ENCODE assay signal across 18 cellular contexts in genomic region chr16:86609115-86609514, GRCh38. TPM values are rescaled to one million over a fixed set of nuclear protein-coding genes. Genes with fewer than 3 reads are reported as not detected.
A peak's percentile ranks its signal among the peaks of the same experiment; 100 is the strongest.
DNase-seq lines count a peak whose midpoint lies in the region; ATAC-seq and TF ChIP-seq lines count a peak whose summit lies in the region.
"Had no signal": no experiment of that assay in that cellular context is flagged by ENCODE, and none has a peak within 500 bp of the region (broad histone marks: within the 10 kb centered on the region; RNA-seq: fewer than 3 reads in every experiment).

No MANE protein-coding gene starts in this region.

- no TSS peak for BruUV-seq in A673 (replicated peaks; lab: Mats Ljungman, UMichigan)

- H3K9me3 ChIP-seq in A673 (ENCODE audit: low read depth, low read length, poor library complexity, severe bottlenecking) (no peaks in the 10 kb centered on the region), ascending aorta (no peaks in the 10 kb centered on the region)
- H3K9me3 ChIP-seq: esophagus squamous epithelium, ovary had no signal

- POLR2A ChIA-PET in A673 (lab: Charles Lee; ENCODE audit: low non-redundant PET) = no interaction called here

- H3K4me3 ChIP-seq in A673 (ENCODE audit: low read depth, low read length, poor library complexity, severe bottlenecking) = no peak overlapping the region
- peak overlapping the region in 1 of 2 donors; percentile 2 for H3K4me3 ChIP-seq in ascending aorta
- H3K4me3 ChIP-seq: esophagus squamous epithelium, ovary had no signal

- intact Hi-C loops in A673 (cut with micrococcal nuclease; ENCODE audit: unreplicated experiment) (no loop called here), ascending aorta (cut with DNase I) (loop anchor here (2.0 kb wide), 1 partner anchor 24 kb away; no protein-coding TSS in a partner anchor), left ventricle myocardium superior (cut with micrococcal nuclease) (no loop called here)
- intact Hi-C loops in activated T-helper 1 cell treated with anti-CD3 and anti-CD28 coated beads, Interleukin-12 subunit alpha, Interleukin-12 subunit beta, Interleukin-2, Interleukin-4 antibody, amounts not matched to agents 30 ng/mL and 10 ng/mL and 1 ng/mL, durations not matched to agents 14 hours and 24 hours and 36 hours (cut with micrococcal nuclease) = no loop called here

- H3K4me1 Mint-ChIP-seq in activated T-helper 1 cell treated with anti-CD3 and anti-CD28 coated beads, Interleukin-12 subunit alpha, Interleukin-12 subunit beta, Interleukin-2, Interleukin-4 antibody, amounts not matched to agents 30 ng/mL and 10 ng/mL and 1 ng/mL, durations not matched to agents 14 hours and 24 hours and 36 hours (ENCODE audit: low read depth) = peaks cover 12% of the 10 kb centered on the region

- CTCF ChIA-PET in A673 (lab: Charles Lee) = no interaction called here

- ATAC-seq in left ventricle myocardium superior (no peak), GM19463 (IDR thresholded peaks at IDR 0.05; ENCODE audit: unreplicated experiment) (no peak)

- H3K27me3 ChIP-seq in A673 (replicated peaks; ENCODE audit: insufficient read depth, low read depth, low read length, poor library complexity) = no peaks in the 10 kb centered on the region
- no peaks in the 10 kb centered on the region for H3K27me3 ChIP-seq in ascending aorta
- H3K27me3 ChIP-seq: ovary had no signal

- H3K27ac ChIP-seq in A673 (ENCODE audit: low read depth, low read length, poor library complexity, severe bottlenecking) (no peak overlapping the region), ascending aorta (peak overlapping the region; percentile 92 to 94)
- H3K27ac ChIP-seq: C4-2B, KMS-11, ovary had no signal

- DNase-seq in A673 (ENCODE audit: low spot score) = peak; percentile 20
- peak; percentile 96 for DNase-seq in HCEC 1CT
- no peak for DNase-seq in ascending aorta (ENCODE audit: low spot score in 2 of 2)
- peak; percentile 85 for DNase-seq in iris pigment epithelial cell (ENCODE audit: low read depth)
- no peak for DNase-seq in activated T-helper 1 cell treated with anti-CD3 and anti-CD28 coated beads, Interleukin-12 subunit alpha, Interleukin-12 subunit beta, Interleukin-2, Interleukin-4 antibody, amounts not matched to agents 30 ng/mL and 10 ng/mL and 1 ng/mL, durations not matched to agents 14 hours and 24 hours and 36 hours (ENCODE audit: low spot score)
- DNase-seq in cortex of kidney (lab: John Stamatoyannopoulos, UW) = no peak
- no peak for DNase-seq in left ventricle myocardium superior
- DNase-seq: amygdala; esophagus squamous epithelium; H7; left cardiac atrium; NCI-H2107; ovary; stimulated activated CD4-positive, alpha-beta T cell treated with anti-CD3 and anti-CD28 coated beads, Interleukin-4, amount 100 ng/mL, for 24 hours had no signal

- H3K27me3 Mint-ChIP-seq in activated T-helper 1 cell treated with anti-CD3 and anti-CD28 coated beads, Interleukin-12 subunit alpha, Interleukin-12 subunit beta, Interleukin-2, Interleukin-4 antibody, amounts not matched to agents 30 ng/mL and 10 ng/mL and 1 ng/mL, durations not matched to agents 14 hours and 24 hours and 36 hours (ENCODE audit: insufficient read depth) = peaks cover 6% of the 10 kb centered on the region

- H3K36me3 ChIP-seq in A673 (ENCODE audit: insufficient read depth, low read length, poor library complexity, severe bottlenecking) = no peaks in the 10 kb centered on the region
- H3K36me3 ChIP-seq in ascending aorta = no peaks in the 10 kb centered on the region
- H3K36me3 ChIP-seq: esophagus squamous epithelium, ovary had no signal

- no peak overlapping the region for H3K4me3 Mint-ChIP-seq in activated T-helper 1 cell treated with anti-CD3 and anti-CD28 coated beads, Interleukin-12 subunit alpha, Interleukin-12 subunit beta, Interleukin-2, Interleukin-4 antibody, amounts not matched to agents 30 ng/mL and 10 ng/mL and 1 ng/mL, durations not matched to agents 14 hours and 24 hours and 36 hours

- TF ChIP-seq CTCF in A673 (conservative IDR thresholded peaks at IDR 0.05; ENCODE audit: low read depth, low read length) (no peak), ascending aorta (IDR thresholded peaks at IDR 0.05) (no peak)

- no peaks in the 10 kb centered on the region for H3K36me3 Mint-ChIP-seq in activated T-helper 1 cell treated with anti-CD3 and anti-CD28 coated beads, Interleukin-12 subunit alpha, Interleukin-12 subunit beta, Interleukin-2, Interleukin-4 antibody, amounts not matched to agents 30 ng/mL and 10 ng/mL and 1 ng/mL, durations not matched to agents 14 hours and 24 hours and 36 hours (ENCODE audit: low read depth)

- H3K9me3 Mint-ChIP-seq in activated T-helper 1 cell treated with anti-CD3 and anti-CD28 coated beads, Interleukin-12 subunit alpha, Interleukin-12 subunit beta, Interleukin-2, Interleukin-4 antibody, amounts not matched to agents 30 ng/mL and 10 ng/mL and 1 ng/mL, durations not matched to agents 14 hours and 24 hours and 36 hours = peaks cover 3% of the 10 kb centered on the region

- no peak overlapping the region for H3K27ac Mint-ChIP-seq in activated T-helper 1 cell treated with anti-CD3 and anti-CD28 coated beads, Interleukin-12 subunit alpha, Interleukin-12 subunit beta, Interleukin-2, Interleukin-4 antibody, amounts not matched to agents 30 ng/mL and 10 ng/mL and 1 ng/mL, durations not matched to agents 14 hours and 24 hours and 36 hours

- H3K4me1 ChIP-seq in A673 (ENCODE audit: insufficient read depth, low read length, poor library complexity, severe bottlenecking) (no peaks in the 10 kb centered on the region), ascending aorta (peaks cover 15 to 48% of the 10 kb centered on the region in 2 donors)

RNA-seq across cellular contexts. Expression of gene FOXL1, which starts 30.8 kb away (rescaled TPM):
- total RNA-seq in A673 (2021) (0.13 and 0.20 TPM in 2 replicates), ascending aorta (35.7 TPM), left ventricle myocardium superior (0.32 TPM)
- 0.05 TPM in 1 of 2 replicates, not detected in the other for total RNA-seq in activated T-helper 1 cell treated with anti-CD3 and anti-CD28 coated beads, Interleukin-12 subunit alpha, Interleukin-12 subunit beta, Interleukin-2, Interleukin-4 antibody, amounts not matched to agents 30 ng/mL and 10 ng/mL and 1 ng/mL, durations not matched to agents 14 hours and 24 hours and 36 hours
- total RNA-seq: subcutaneous adipose tissue had no signal

RNA-seq across cellular contexts. Expression of gene FOXC2, which starts 42.5 kb away (rescaled TPM):
- total RNA-seq in A673 (2021) (0.13 and 0.34 TPM in 2 replicates), ascending aorta (57.2 TPM), left ventricle myocardium superior (1.9 TPM)
- total RNA-seq in activated T-helper 1 cell treated with anti-CD3 and anti-CD28 coated beads, Interleukin-12 subunit alpha, Interleukin-12 subunit beta, Interleukin-2, Interleukin-4 antibody, amounts not matched to agents 30 ng/mL and 10 ng/mL and 1 ng/mL, durations not matched to agents 14 hours and 24 hours and 36 hours = not detected in 2 replicates

RNA-seq across cellular contexts. Expression of gene MTHFSD, which starts 54.1 kb away (rescaled TPM):
- total RNA-seq in A673 (2021) (26.5 and 27.5 TPM in 2 replicates), ascending aorta (44.1 TPM), left ventricle myocardium superior (12.6 TPM)
- 30.6 and 31.8 TPM in 2 replicates for total RNA-seq in activated T-helper 1 cell treated with anti-CD3 and anti-CD28 coated beads, Interleukin-12 subunit alpha, Interleukin-12 subunit beta, Interleukin-2, Interleukin-4 antibody, amounts not matched to agents 30 ng/mL and 10 ng/mL and 1 ng/mL, durations not matched to agents 14 hours and 24 hours and 36 hours

Comparison
In these comparisons a context has a peak if more than half of its experiments do, and no peak if none do; other contexts are left out.
1. DNase-seq: peak in A673 (single experiment), HCEC 1CT (single experiment) and iris pigment epithelial cell (single experiment); none in ascending aorta (0 of 2), activated T-helper 1 cell treated with anti-CD3 and anti-CD28 coated beads, Interleukin-12 subunit alpha, Interleukin-12 subunit beta, Interleukin-2, Interleukin-4 antibody, amounts not matched to agents 30 ng/mL and 10 ng/mL and 1 ng/mL, durations not matched to agents 14 hours and 24 hours and 36 hours (single experiment), cortex of kidney (single experiment) and left ventricle myocardium superior (single experiment).
2. RNA of gene FOXL1, which starts 30.8 kb away (total RNA-seq): 35.7 TPM in ascending aorta (single experiment); 0.32 TPM in left ventricle myocardium superior (single experiment), 0.13 to 0.20 TPM in A673 and 0.05 TPM in activated T-helper 1 cell treated with anti-CD3 and anti-CD28 coated beads, Interleukin-12 subunit alpha, Interleukin-12 subunit beta, Interleukin-2, Interleukin-4 antibody, amounts not matched to agents 30 ng/mL and 10 ng/mL and 1 ng/mL, durations not matched to agents 14 hours and 24 hours and 36 hours; every median in the first group is over 10 times any median in the second.
3. RNA of gene FOXC2, which starts 42.5 kb away (total RNA-seq): 57.2 TPM in ascending aorta (single experiment); 1.9 TPM in left ventricle myocardium superior (single experiment), 0.13 to 0.34 TPM in A673 and not detected in activated T-helper 1 cell treated with anti-CD3 and anti-CD28 coated beads, Interleukin-12 subunit alpha, Interleukin-12 subunit beta, Interleukin-2, Interleukin-4 antibody, amounts not matched to agents 30 ng/mL and 10 ng/mL and 1 ng/mL, durations not matched to agents 14 hours and 24 hours and 36 hours; every median in the first group is over 10 times any median in the second.